In genomic region chr2:74290066-74290465, GRCh38 we compare ENCODE assay signal across 1 cellular context.
TF ChIP-seq lines count a peak whose summit lies in the region.

No MANE protein-coding gene starts in this region.

TF ChIP-seq in GM12878, 131 proteins besides CTCF, POLR2A, EP300 and RAD21:
- TF ChIP-seq CEBPZ (IDR thresholded peaks at IDR 0.05; ENCODE audit: low read depth, low read length) (no peak), HSF1 (IDR thresholded peaks at IDR 0.05; ENCODE audit: low read depth, low read length) (no peak), ETV6 (conservative IDR thresholded peaks at IDR 0.05 in 1 of 2, IDR thresholded peaks at IDR 0.05 in 1 of 2; ENCODE audit: borderline replicate concordance in 1 of 2, low read depth in 1 of 2) (no peak), RBBP5 (conservative IDR thresholded peaks at IDR 0.05) (no peak), TCF12 (IDR thresholded peaks at IDR 0.05; ENCODE audit: low read depth, low read length) (no peak), SUZ12 (IDR thresholded peaks at IDR 0.05; ENCODE audit: unreplicated experiment) (no peak), RFX5 (IDR thresholded peaks at IDR 0.05; ENCODE audit: low read depth, low read length) (no peak), RELB (IDR thresholded peaks at IDR 0.05; ENCODE audit: low read depth) (no peak), SRF (IDR thresholded peaks at IDR 0.05; ENCODE audit: low read depth in 2 of 2, low read length in 2 of 2) (no peak), NKRF (conservative IDR thresholded peaks at IDR 0.05) (no peak), ESRRA (IDR thresholded peaks at IDR 0.05; ENCODE audit: low read length) (no peak), NRF1 (conservative IDR thresholded peaks at IDR 0.05; ENCODE audit: low read depth, low read length) (no peak), SMC3 (IDR thresholded peaks at IDR 0.05; ENCODE audit: borderline replicate concordance, low read length) (no peak), ZNF24 (IDR thresholded peaks at IDR 0.05) (no peak), SIN3A (IDR thresholded peaks at IDR 0.05; ENCODE audit: low read depth, low read length) (no peak), EGR1 (IDR thresholded peaks at IDR 0.05; ENCODE audit: borderline replicate concordance in 1 of 2, low read depth in 2 of 2, low read length in 2 of 2) (no peak)
